Comparison of ENCODE assay signal across 8 cellular contexts in the genomic region with DNA sequence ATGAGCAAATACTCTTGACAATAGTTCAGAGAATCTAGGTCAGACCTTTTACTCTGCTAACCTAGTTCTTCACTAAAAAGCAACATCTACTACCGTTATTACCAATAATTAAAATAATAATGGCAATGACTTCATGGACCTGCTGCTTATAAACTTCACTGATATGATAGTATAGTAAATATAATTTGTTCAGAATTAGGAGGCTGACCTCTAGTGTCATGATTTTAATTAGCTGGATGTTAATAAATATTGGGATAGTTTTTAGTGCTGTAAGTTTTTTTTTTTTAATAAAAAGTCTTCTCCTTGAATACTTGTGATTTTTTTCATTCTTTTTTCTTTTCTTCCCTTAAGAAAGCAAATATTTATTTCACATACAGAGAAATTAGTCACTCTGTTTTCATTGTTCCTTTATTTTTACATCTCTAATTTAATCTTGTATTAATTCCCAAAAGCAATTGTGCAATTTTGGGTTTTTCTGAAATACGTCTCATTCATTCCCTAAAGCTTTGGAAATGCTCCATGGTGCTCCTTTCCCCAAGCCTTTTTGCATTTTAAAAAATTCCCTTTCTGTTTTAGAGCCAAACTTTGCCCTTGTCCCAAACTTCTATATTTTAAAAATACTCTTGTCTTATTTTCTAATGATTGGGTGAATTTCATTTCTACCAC. TPM values are rescaled to one million over a fixed set of nuclear protein-coding genes. Genes with fewer than 3 reads are reported as not detected.
DNase-seq lines count a peak whose midpoint lies in the region; ATAC-seq and TF ChIP-seq lines count a peak whose summit lies in the region.

No MANE protein-coding gene starts in this region.

- TF ChIP-seq CTCF in astrocyte of the cerebellum (IDR thresholded peaks at IDR 0.05; ENCODE audit: low read depth, low read length, missing control alignments) (no peak), lower lobe of right lung (IDR thresholded peaks at IDR 0.05) (no peak), upper lobe of right lung (IDR thresholded peaks at IDR 0.05) (no peak)

- peak overlapping the region; percentile 20 for H3K27ac Mint-ChIP-seq in activated naive CD8-positive, alpha-beta T cell treated with anti-CD3 and anti-CD28 coated beads, Interleukin-2, amount 10 ng/mL, durations not matched to agents 7 days and 5 days
- H3K27ac Mint-ChIP-seq in activated naive CD8-positive, alpha-beta T cell treated with anti-CD3 and anti-CD28 coated beads for 36 hours: no peak overlapping the region

- in situ Hi-C loops in astrocyte of the cerebellum (cut with HindIII; ENCODE audit: low sequenced_read_pairs): no loop called here

- no peak for ATAC-seq in activated naive CD8-positive, alpha-beta T cell treated with anti-CD3 and anti-CD28 coated beads, Interleukin-2, amount 10 ng/mL, durations not matched to agents 7 days and 5 days (ENCODE audit: low read depth)
- peak in 1 of 2 donors; percentile 59 for ATAC-seq in lower lobe of right lung
- ATAC-seq in upper lobe of right lung: peak; percentile 28
- ATAC-seq in GM21447 (IDR thresholded peaks at IDR 0.05; ENCODE audit: unreplicated experiment): no peak

- H3K36me3 ChIP-seq in lower lobe of right lung: no peaks in the 10 kb centered on the region
- H3K36me3 ChIP-seq in upper lobe of right lung: no peaks in the 10 kb centered on the region

- peaks cover 19% of the 10 kb centered on the region for H3K4me1 ChIP-seq in lower lobe of right lung
- H3K4me1 ChIP-seq in upper lobe of right lung: peaks cover 10% of the 10 kb centered on the region

- POLR2A ChIA-PET in activated naive CD8-positive, alpha-beta T cell treated with anti-CD3 and anti-CD28 coated beads, Interleukin-2, amount 10 ng/mL, durations not matched to agents 7 days and 5 days (lab: Charles Lee): interaction anchor here (0.7 kb wide), 1 partner anchor 633 kb away, joined by 4 read pairs; no protein-coding TSS in a partner anchor

- H3K4me3 ChIP-seq in astrocyte of the cerebellum (ENCODE audit: low read depth, low read length): peak overlapping the region; percentile 35
- H3K4me3 ChIP-seq in lower lobe of right lung: peak overlapping the region; percentile 51
- peak overlapping the region; percentile 50 for H3K4me3 ChIP-seq in upper lobe of right lung

- peak overlapping the region; percentile 83 for H3K4me3 Mint-ChIP-seq in activated naive CD8-positive, alpha-beta T cell treated with anti-CD3 and anti-CD28 coated beads, Interleukin-2, amount 10 ng/mL, durations not matched to agents 7 days and 5 days
- H3K4me3 Mint-ChIP-seq in activated naive CD8-positive, alpha-beta T cell treated with anti-CD3 and anti-CD28 coated beads for 36 hours: no peak overlapping the region

- H3K27me3 ChIP-seq in lower lobe of right lung (ENCODE audit: low read depth): no peaks in the 10 kb centered on the region
- H3K27me3 ChIP-seq in upper lobe of right lung: no peaks in the 10 kb centered on the region

- intact Hi-C loops in lower lobe of right lung (cut with DNase I) (no loop called here), upper lobe of right lung (cut with DNase I) (no loop called here)

- peaks cover 6% of the 10 kb centered on the region for H3K4me1 Mint-ChIP-seq in activated naive CD8-positive, alpha-beta T cell treated with anti-CD3 and anti-CD28 coated beads, Interleukin-2, amount 10 ng/mL, durations not matched to agents 7 days and 5 days
- peaks cover 4% of the 10 kb centered on the region for H3K4me1 Mint-ChIP-seq in activated naive CD8-positive, alpha-beta T cell treated with anti-CD3 and anti-CD28 coated beads for 36 hours

- peaks cover 3% of the 10 kb centered on the region for H3K27me3 Mint-ChIP-seq in activated naive CD8-positive, alpha-beta T cell treated with anti-CD3 and anti-CD28 coated beads, Interleukin-2, amount 10 ng/mL, durations not matched to agents 7 days and 5 days
- H3K27me3 Mint-ChIP-seq in activated naive CD8-positive, alpha-beta T cell treated with anti-CD3 and anti-CD28 coated beads for 36 hours: no peaks in the 10 kb centered on the region

- H3K27ac ChIP-seq in lower lobe of right lung (peak overlapping the region; percentile 37), upper lobe of right lung (peak overlapping the region; percentile 61)

- no peaks in the 10 kb centered on the region for H3K36me3 Mint-ChIP-seq in activated naive CD8-positive, alpha-beta T cell treated with anti-CD3 and anti-CD28 coated beads, Interleukin-2, amount 10 ng/mL, durations not matched to agents 7 days and 5 days
- no peaks in the 10 kb centered on the region for H3K36me3 Mint-ChIP-seq in activated naive CD8-positive, alpha-beta T cell treated with anti-CD3 and anti-CD28 coated beads for 36 hours

- H3K9me3 ChIP-seq in lower lobe of right lung (no peaks in the 10 kb centered on the region), upper lobe of right lung (peaks cover 6% of the 10 kb centered on the region)

- peaks cover 8% of the 10 kb centered on the region for H3K9me3 Mint-ChIP-seq in activated naive CD8-positive, alpha-beta T cell treated with anti-CD3 and anti-CD28 coated beads, Interleukin-2, amount 10 ng/mL, durations not matched to agents 7 days and 5 days
- H3K9me3 Mint-ChIP-seq in activated naive CD8-positive, alpha-beta T cell treated with anti-CD3 and anti-CD28 coated beads for 36 hours: peaks cover 8% of the 10 kb centered on the region

- DNase-seq in activated naive CD8-positive, alpha-beta T cell treated with anti-CD3 and anti-CD28 coated beads, Interleukin-2, amount 10 ng/mL, durations not matched to agents 7 days and 5 days: no peak
- DNase-seq in activated naive CD8-positive, alpha-beta T cell treated with anti-CD3 and anti-CD28 coated beads for 36 hours: no peak
- DNase-seq in astrocyte of the cerebellum (ENCODE audit: low read depth) (no peak), lower lobe of right lung (no peak), upper lobe of right lung (no peak), mesenteric fat pad (ENCODE audit: low spot score) (no peak)
- DNase-seq in NK-92 treated with Interleukin-12 subunit alpha and Interleukin-12 subunit beta, amount 100 ng/mL, for 24 hours (lab: John Stamatoyannopoulos, UW): no peak

RNA-seq across cellular contexts. Expression of a gene that starts 46.6 kb away (rescaled TPM):
- total RNA-seq in activated naive CD8-positive, alpha-beta T cell treated with anti-CD3 and anti-CD28 coated beads, Interleukin-2, amount 10 ng/mL, durations not matched to agents 7 days and 5 days: 1 to 10 TPM; 2.9 to 3.1 TPM
- under 1 TPM; 0.82 to 0.89 TPM for total RNA-seq in activated naive CD8-positive, alpha-beta T cell treated with anti-CD3 and anti-CD28 coated beads for 36 hours
- 11.8 TPM for total RNA-seq in lower lobe of right lung
- 11.8 TPM for total RNA-seq in upper lobe of right lung
- 5.2 TPM for total RNA-seq in mesenteric fat pad
